ENCODE assay signal across 8 cellular contexts in genomic region chr19:56105090-56105701, GRCh38. TPM values are rescaled to one million over a fixed set of nuclear protein-coding genes. Genes with fewer than 3 reads are reported as not detected.
DNase-seq lines count a peak whose midpoint lies in the region; ATAC-seq and TF ChIP-seq lines count a peak whose summit lies in the region.

No MANE protein-coding gene starts in this region.

- peak; percentile 50 for ATAC-seq in stimulated activated effector memory CD8-positive, alpha-beta T cell treated with anti-CD3 and anti-CD28 coated beads, Interleukin-12 subunit alpha, Interleukin-12 subunit beta, amount 100 ng/mL, for 72 hours
- no peak for ATAC-seq in GM19452 (IDR thresholded peaks at IDR 0.05; ENCODE audit: unreplicated experiment)

- peaks cover 46% of the 10 kb centered on the region for H3K36me3 ChIP-seq in mesodermal cell (ENCODE audit: control insufficient read depth, insufficient read depth, low read length)

- H3K9me3 Mint-ChIP-seq in stimulated activated effector memory CD8-positive, alpha-beta T cell treated with anti-CD3 and anti-CD28 coated beads, Interleukin-12 subunit alpha, Interleukin-12 subunit beta, amount 100 ng/mL, for 72 hours: no peaks in the 10 kb centered on the region

- no peaks in the 10 kb centered on the region for H3K9me3 ChIP-seq in mesodermal cell (ENCODE audit: control insufficient read depth, low read length)

- H3K36me3 Mint-ChIP-seq in stimulated activated effector memory CD8-positive, alpha-beta T cell treated with anti-CD3 and anti-CD28 coated beads, Interleukin-12 subunit alpha, Interleukin-12 subunit beta, amount 100 ng/mL, for 72 hours: peaks cover 28% of the 10 kb centered on the region

- H3K4me3 Mint-ChIP-seq in stimulated activated effector memory CD8-positive, alpha-beta T cell treated with anti-CD3 and anti-CD28 coated beads, Interleukin-12 subunit alpha, Interleukin-12 subunit beta, amount 100 ng/mL, for 72 hours: no peak overlapping the region

- H3K4me1 Mint-ChIP-seq in stimulated activated effector memory CD8-positive, alpha-beta T cell treated with anti-CD3 and anti-CD28 coated beads, Interleukin-12 subunit alpha, Interleukin-12 subunit beta, amount 100 ng/mL, for 72 hours: peaks cover 37% of the 10 kb centered on the region

- TF ChIP-seq CTCF in epithelial cell of esophagus (IDR thresholded peaks at IDR 0.05; ENCODE audit: insufficient read depth, low read depth, low read length, missing control alignments): peak; percentile 80

- peaks cover 20% of the 10 kb centered on the region for H3K4me1 ChIP-seq in mesodermal cell (ENCODE audit: control insufficient read depth, insufficient read depth, low read length, poor library complexity, severe bottlenecking)

- 50 to 55% methylated on average over 17 to 20 of the region's 22 CpGs for WGBS in mesodermal cell (ENCODE audit: insufficient coverage in 2 of 2), 2 experiments

- no peak overlapping the region for H3K27ac Mint-ChIP-seq in stimulated activated effector memory CD8-positive, alpha-beta T cell treated with anti-CD3 and anti-CD28 coated beads, Interleukin-12 subunit alpha, Interleukin-12 subunit beta, amount 100 ng/mL, for 72 hours

- H3K4me3 ChIP-seq in epithelial cell of esophagus (ENCODE audit: low read length): no peak overlapping the region
- H3K4me3 ChIP-seq in mesodermal cell (ENCODE audit: extremely low read depth, insufficient read depth, low read length, poor library complexity, severe bottlenecking): no peak overlapping the region

- peak overlapping the region; percentile 62 for H3K27ac ChIP-seq in mesodermal cell (ENCODE audit: low read depth, low read length, severe bottlenecking)

- DNase-seq in Daoy (ENCODE audit: low read depth): peak; percentile 32
- peak; percentile 85 for DNase-seq in NCI-H2081 treated with DMSO at 0.1 percent for 48 hours (lab: John Stamatoyannopoulos, UW)
- DNase-seq in activated CD8-positive, alpha-beta memory T cell treated with anti-CD3 and anti-CD28 coated beads, Interleukin-2, amount 50 U/mL, for 1 hour (ENCODE audit: extremely low read depth): peak; percentile 19
- DNase-seq in epithelial cell of esophagus (ENCODE audit: low read depth): peak; percentile 77
- DNase-seq in stimulated activated effector memory CD8-positive, alpha-beta T cell treated with anti-CD3 and anti-CD28 coated beads, Interleukin-12 subunit alpha, Interleukin-12 subunit beta, amount 100 ng/mL, for 72 hours (ENCODE audit: low spot score in 2 of 2): no peak
- no peak for DNase-seq in GOT3 (lab: John Stamatoyannopoulos, UW)

RNA-seq across cellular contexts. Expression of gene ZNF787, which starts 15.9 kb away (rescaled TPM):
- total RNA-seq in Daoy (2014; rRNA removed; shearing (Covaris generic)): 18.8 and 43.8 TPM in 2 replicates
- polyA plus RNA-seq in mesodermal cell (2013, experiment 1 of 2): 30.1 TPM
- 25.7 TPM for polyA plus RNA-seq in mesodermal cell (2013, experiment 2 of 2)

RNA-seq across cellular contexts. Expression of gene ZNF444, which starts 35.9 kb away (rescaled TPM):
- 24.3 and 36.4 TPM in 2 replicates for total RNA-seq in Daoy (2014; rRNA removed; shearing (Covaris generic))
- 36.4 TPM for polyA plus RNA-seq in mesodermal cell (2013, experiment 1 of 2)
- 25.0 TPM for polyA plus RNA-seq in mesodermal cell (2013, experiment 2 of 2)

Comparison
In these comparisons a context has a peak if more than half of its experiments do, and no peak if none do; other contexts are left out.
1. DNase-seq: peak in Daoy (single experiment), NCI-H2081 treated with DMSO at 0.1 percent for 48 hours (single experiment), activated CD8-positive, alpha-beta memory T cell treated with anti-CD3 and anti-CD28 coated beads, Interleukin-2, amount 50 U/mL, for 1 hour (single experiment) and epithelial cell of esophagus (single experiment); none in stimulated activated effector memory CD8-positive, alpha-beta T cell treated with anti-CD3 and anti-CD28 coated beads, Interleukin-12 subunit alpha, Interleukin-12 subunit beta, amount 100 ng/mL, for 72 hours (0 of 2) and GOT3 (single experiment).